In genomic region chr11:58086528-58086927, GRCh38 we compare ENCODE assay signal across 40 cellular contexts. TPM values are rescaled to one million over a fixed set of nuclear protein-coding genes. Genes with fewer than 3 reads are reported as not detected.
"Had no signal": no experiment of that assay in that cellular context is flagged by ENCODE, and none has a peak within 500 bp of the region (broad histone marks: within the 10 kb centered on the region; RNA-seq: fewer than 3 reads in every experiment).

No MANE protein-coding gene starts in this region.

- H3K36me3 ChIP-seq: MG63 had no signal

- DNase-seq: Kasumi-1, MG63, MM.1S, MV-4-11, NCI-H1048, NCI-H1092, NCI-H1092 treated with DMSO at 0.1 percent for 48 hours, NCI-H1105, NCI-H1105 treated with DMSO at 0.1 percent for 48 hours, NCI-H1417, NCI-H1417 treated with DMSO at 0.1 percent for 48 hours, NCI-H1436, NCI-H1436 treated with DMSO at 0.1 percent for 48 hours, NCI-H146, NCI-H1694, NCI-H1694 treated with DMSO at 0.1 percent for 48 hours, NCI-H187, NCI-H187 treated with DMSO at 0.1 percent for 48 hours, NCI-H1930, NCI-H2029, NCI-H2029 treated with DMSO at 0.1 percent for 48 hours, NCI-H2081, NCI-H2081 treated with DMSO at 0.1 percent for 48 hours, NCI-H2171, NCI-H2171 treated with DMSO at 0.1 percent for 48 hours, NCI-H2227 treated with DMSO at 0.1 percent for 48 hours, NCI-H226, NCI-H345, NCI-H446, NCI-H446 treated with DMSO at 0.1 percent for 48 hours, NCI-H510A, NCI-H510A treated with DMSO at 0.1 percent for 48 hours, NCI-H524, NCI-H524 treated with DMSO at 0.1 percent for 48 hours, NCI-H526, NCI-H526 treated with DMSO at 0.1 percent for 48 hours had no signal

- H3K9me3 ChIP-seq: MG63 had no signal

- H3K4me3 ChIP-seq: MG63 had no signal

- H3K27me3 ChIP-seq: MG63 had no signal

RNA-seq across cellular contexts. Expression of gene OR9I1, which starts 38.8 kb away (rescaled TPM):
- total RNA-seq: LHCN-M2, M059J, MCF 10A, NCI-H460 had no signal

RNA-seq across cellular contexts. Expression of gene OR6Q1, which starts 55.8 kb away (rescaled TPM):
- total RNA-seq: LHCN-M2, M059J, MCF 10A, NCI-H460 had no signal
